In the genomic region with DNA sequence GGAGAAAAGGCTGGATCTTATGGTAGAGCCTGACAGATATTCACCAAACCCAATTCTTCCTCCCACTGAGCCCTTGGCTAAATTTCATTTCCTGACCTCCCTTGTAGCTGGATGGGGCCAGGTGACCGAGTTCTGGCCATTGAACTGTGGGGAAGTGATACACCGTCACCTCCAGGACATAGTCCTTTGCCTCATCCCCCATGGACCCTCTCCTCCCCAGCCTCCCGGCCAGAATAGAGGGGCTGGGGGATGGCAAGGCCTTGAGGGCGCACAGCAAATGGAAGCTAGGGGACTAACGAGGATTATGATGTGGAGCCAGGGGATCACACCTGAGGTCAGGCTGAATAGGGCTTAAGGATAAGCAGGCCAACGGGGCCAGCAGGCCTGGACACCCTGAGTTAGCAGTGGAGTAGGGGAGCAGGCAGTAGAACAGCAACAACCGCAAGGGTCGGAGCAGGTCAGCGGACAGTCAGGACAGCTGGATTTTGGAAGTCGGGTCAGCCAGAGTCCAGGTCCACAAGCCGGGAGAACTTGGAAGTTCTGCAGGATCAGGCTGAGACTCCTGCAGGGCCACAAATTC, we compare ENCODE assay signal across 23 cellular contexts. TPM values are rescaled to one million over a fixed set of nuclear protein-coding genes. Genes with fewer than 3 reads are reported as not detected.
DNase-seq lines count a peak whose midpoint lies in the region; ATAC-seq, FAIRE-seq and TF ChIP-seq lines count a peak whose summit lies in the region.
"Had no signal": no experiment of that assay in that cellular context is flagged by ENCODE, and none has a peak within 500 bp of the region (broad histone marks: within the 10 kb centered on the region; RNA-seq: fewer than 3 reads in every experiment).

No MANE protein-coding gene starts in this region.

- CTCF ChIA-PET in activated CD8-positive, alpha-beta memory T cell treated with anti-CD3 and anti-CD28 coated beads, Interleukin-2, amount 10 ng/mL, durations not matched to agents 7 days and 5 days (lab: Charles Lee): interaction anchor here (0.8 to 1.7 kb wide), 8 partner anchors 11 to 97 kb away, joined by 3 to 15 read pairs (median 4); partner anchors contain the start of gene BATF3
- CTCF ChIA-PET in activated CD4-positive, alpha-beta memory T cell treated with anti-CD3 and anti-CD28 coated beads for 36 hours (lab: Charles Lee): interaction anchor here (1.0 to 1.8 kb wide), 3 partner anchors 16 to 229 kb away, joined by 4 to 5 read pairs (median 4); no protein-coding TSS in a partner anchor
- CTCF ChIA-PET in H1 (lab: Charles Lee; ENCODE audit: partially characterized antibody): interaction anchor here (0.6 to 1.2 kb wide), 6 partner anchors 12 to 314 kb away, joined by 3 to 4 read pairs (median 4); no protein-coding TSS in a partner anchor

- H2BK20ac ChIP-seq in H1 (ENCODE audit: low read length): no peak overlapping the region

- H2BK5ac ChIP-seq in H1 (ENCODE audit: low read depth, low read length) (no peak overlapping the region), mesenchymal stem cell (ENCODE audit: low read depth, low read length, poor library complexity, severe bottlenecking) (no peak overlapping the region)

- H3K79me1 ChIP-seq in H1 (ENCODE audit: low read depth, low read length) (no peaks in the 10 kb centered on the region), mesenchymal stem cell (replicated peaks; ENCODE audit: low read length, poor library complexity, severe bottlenecking) (no peaks in the 10 kb centered on the region)

- no peak overlapping the region for H3K4me3 Mint-ChIP-seq in activated CD8-positive, alpha-beta memory T cell treated with anti-CD3 and anti-CD28 coated beads, Interleukin-2, amount 10 ng/mL, durations not matched to agents 7 days and 5 days
- no peak overlapping the region for H3K4me3 Mint-ChIP-seq in activated CD4-positive, alpha-beta memory T cell treated with anti-CD3 and anti-CD28 coated beads for 36 hours
- H3K4me3 Mint-ChIP-seq in stimulated activated naive B cell treated with anti-CD40 and anti-IgM and Interleukin-4, amounts not matched to agents 10 μg/mL and 1 μg/mL and 100 μg/mL, for 72 hours: no peak overlapping the region
- H3K4me3 Mint-ChIP-seq: CD8-positive, alpha-beta T cell had no signal

- H3K9me3 ChIP-seq in H1 (ENCODE audit: insufficient read depth in 2 of 2, low read depth in 1 of 2, low read length in 1 of 2): no peaks in the 10 kb centered on the region
- no peaks in the 10 kb centered on the region for H3K9me3 ChIP-seq in mesenchymal stem cell (ENCODE audit: control insufficient read depth, low read length)
- H3K9me3 ChIP-seq in WERI-Rb-1 (ENCODE audit: severe bottlenecking): no peaks in the 10 kb centered on the region
- H3K9me3 ChIP-seq: BE2C had no signal

- H3K4me1 ChIP-seq in H1 (replicated peaks in 1 of 4; ENCODE audit: control insufficient read depth in 3 of 4, insufficient read depth in 4 of 4, low read length in 3 of 4) (no peaks in the 10 kb centered on the region; a peak in 2 of 7 replicates), mesenchymal stem cell (ENCODE audit: control insufficient read depth, insufficient read depth, low read depth, low read length) (no peaks in the 10 kb centered on the region)

- intact Hi-C loops in activated CD4-positive, alpha-beta memory T cell treated with anti-CD3 and anti-CD28 coated beads for 36 hours (cut with micrococcal nuclease): no loop called here

- no peak overlapping the region for H4K8ac ChIP-seq in H1 (ENCODE audit: extremely low read depth, insufficient read depth, low read length)
- no peak overlapping the region for H4K8ac ChIP-seq in mesenchymal stem cell (ENCODE audit: low read length)

- peaks cover 79% of the 10 kb centered on the region for H3K4me1 Mint-ChIP-seq in activated CD8-positive, alpha-beta memory T cell treated with anti-CD3 and anti-CD28 coated beads, Interleukin-2, amount 10 ng/mL, durations not matched to agents 7 days and 5 days
- H3K4me1 Mint-ChIP-seq in activated CD4-positive, alpha-beta memory T cell treated with anti-CD3 and anti-CD28 coated beads for 36 hours (ENCODE audit: low read depth): peaks cover 46% of the 10 kb centered on the region
- peaks cover 38 to 75% of the 10 kb centered on the region in 2 donors for H3K4me1 Mint-ChIP-seq in stimulated activated naive B cell treated with anti-CD40 and anti-IgM and Interleukin-4, amounts not matched to agents 10 μg/mL and 1 μg/mL and 100 μg/mL, for 72 hours

- peak overlapping the region; percentile 98 for H3K27ac Mint-ChIP-seq in activated CD8-positive, alpha-beta memory T cell treated with anti-CD3 and anti-CD28 coated beads, Interleukin-2, amount 10 ng/mL, durations not matched to agents 7 days and 5 days
- peak overlapping the region; percentile 89 for H3K27ac Mint-ChIP-seq in activated CD4-positive, alpha-beta memory T cell treated with anti-CD3 and anti-CD28 coated beads for 36 hours
- peak overlapping the region; percentile 69 for H3K27ac Mint-ChIP-seq in stimulated activated naive B cell treated with anti-CD40 and anti-IgM and Interleukin-4, amounts not matched to agents 10 μg/mL and 1 μg/mL and 100 μg/mL, for 72 hours
- H3K27ac Mint-ChIP-seq: CD8-positive, alpha-beta T cell had no signal

- no peak for DNase-seq in activated CD8-positive, alpha-beta memory T cell treated with anti-CD3 and anti-CD28 coated beads, Interleukin-2, amount 10 ng/mL, durations not matched to agents 7 days and 5 days
- no peak for DNase-seq in activated CD8-positive, alpha-beta memory T cell treated with anti-CD3 and anti-CD28 coated beads, Interleukin-2, amount 50 U/mL, for 48 hours
- DNase-seq in activated CD4-positive, alpha-beta memory T cell treated with anti-CD3 and anti-CD28 coated beads for 36 hours: no peak
- DNase-seq in H1 (ENCODE audit: low read depth in 1 of 2, low spot score in 2 of 2) (no peak), mesenchymal stem cell (no peak), WERI-Rb-1 (no peak)
- DNase-seq in stimulated activated naive B cell treated with anti-CD40 and anti-IgM and Interleukin-4, amounts not matched to agents 10 μg/mL and 1 μg/mL and 100 μg/mL, for 72 hours: no peak
- DNase-seq in activated CD4-positive, alpha-beta T cell treated with anti-CD3 and anti-CD28 coated beads, Interleukin-2, amount 50 U/mL, for 4 hours: no peak
- DNase-seq: 8988T, BE2C, DND-41, GF-D8, GM23248, NCI-H1417 treated with DMSO at 0.1 percent for 48 hours, NCI-H1930, NCI-H2171, NCI-H446, NCI-H69, OCI-M1, SHP77 treated with DMSO at 0.1 percent for 48 hours had no signal

- H4K91ac ChIP-seq in H1 (replicated peaks; ENCODE audit: insufficient read length, low read length): no peak overlapping the region
- H4K91ac ChIP-seq in mesenchymal stem cell (ENCODE audit: low read length): no peak overlapping the region

- H3K36me3 Mint-ChIP-seq in activated CD8-positive, alpha-beta memory T cell treated with anti-CD3 and anti-CD28 coated beads, Interleukin-2, amount 10 ng/mL, durations not matched to agents 7 days and 5 days: peaks cover 29% of the 10 kb centered on the region
- H3K36me3 Mint-ChIP-seq in activated CD4-positive, alpha-beta memory T cell treated with anti-CD3 and anti-CD28 coated beads for 36 hours: peaks cover 22% of the 10 kb centered on the region
- H3K36me3 Mint-ChIP-seq in stimulated activated naive B cell treated with anti-CD40 and anti-IgM and Interleukin-4, amounts not matched to agents 10 μg/mL and 1 μg/mL and 100 μg/mL, for 72 hours: peaks cover 12 to 34% of the 10 kb centered on the region in 2 donors
- H3K36me3 Mint-ChIP-seq: CD8-positive, alpha-beta T cell had no signal

- no peak overlapping the region for H3K18ac ChIP-seq in H1 (ENCODE audit: extremely low read depth, low read length)
- no peak overlapping the region for H3K18ac ChIP-seq in mesenchymal stem cell (ENCODE audit: low read depth in 1 of 2, low read length in 2 of 2)

- H3K4me2 ChIP-seq in H1 (ENCODE audit: insufficient read depth in 1 of 2, low read depth in 2 of 2, low read length in 2 of 2): no peak overlapping the region
- H3K4me2 ChIP-seq in mesenchymal stem cell (ENCODE audit: low read length, poor library complexity, severe bottlenecking): no peak overlapping the region

- TF ChIP-seq CTCF in H1 (IDR thresholded peaks at IDR 0.05; ENCODE audit: control extremely low read depth in 1 of 3, insufficient read depth in 1 of 3, low read depth in 1 of 3, low read length in 3 of 3) (no peak), WERI-Rb-1 (IDR thresholded peaks at IDR 0.05; ENCODE audit: low read depth, low read length) (no peak)

- no peak overlapping the region for H4K5ac ChIP-seq in H1 (ENCODE audit: insufficient read length, low read depth, low read length)

- no peaks in the 10 kb centered on the region for H3K36me3 ChIP-seq in H1 (ENCODE audit: control insufficient read depth in 2 of 4, insufficient read depth in 4 of 4, low read length in 3 of 4)
- H3K36me3 ChIP-seq in mesenchymal stem cell (ENCODE audit: control insufficient read depth in 1 of 2, insufficient read depth in 2 of 2, low read depth in 1 of 2, low read length in 2 of 2): no peaks in the 10 kb centered on the region
- no peaks in the 10 kb centered on the region for H3K36me3 ChIP-seq in WERI-Rb-1
- H3K36me3 ChIP-seq: BE2C had no signal

- POLR2A ChIA-PET in activated CD4-positive, alpha-beta memory T cell treated with anti-CD3 and anti-CD28 coated beads for 36 hours (lab: Charles Lee): interaction anchor here (1.5 kb wide), 2 partner anchors 12 to 17 kb away, joined by 3 read pairs; no protein-coding TSS in a partner anchor
- POLR2A ChIA-PET in H1 (lab: Charles Lee; ENCODE audit: partially characterized antibody): interaction anchor here (1.1 to 1.3 kb wide), 3 partner anchors 13 to 302 kb away, joined by 3 read pairs; partner anchors contain the start of gene ATF3

- H3K9me3 Mint-ChIP-seq in activated CD8-positive, alpha-beta memory T cell treated with anti-CD3 and anti-CD28 coated beads, Interleukin-2, amount 10 ng/mL, durations not matched to agents 7 days and 5 days (ENCODE audit: low read depth): no peaks in the 10 kb centered on the region
- H3K9me3 Mint-ChIP-seq in activated CD4-positive, alpha-beta memory T cell treated with anti-CD3 and anti-CD28 coated beads for 36 hours: no peaks in the 10 kb centered on the region
- peaks cover 0 to 3% of the 10 kb centered on the region in 2 donors for H3K9me3 Mint-ChIP-seq in stimulated activated naive B cell treated with anti-CD40 and anti-IgM and Interleukin-4, amounts not matched to agents 10 μg/mL and 1 μg/mL and 100 μg/mL, for 72 hours
- H3K9me3 Mint-ChIP-seq: CD8-positive, alpha-beta T cell had no signal

- H3K27ac ChIP-seq in H1 (ENCODE audit: low read depth, low read length): no peak overlapping the region
- no peak overlapping the region for H3K27ac ChIP-seq in mesenchymal stem cell (ENCODE audit: low read length, poor library complexity, severe bottlenecking)
- H3K27ac ChIP-seq in WERI-Rb-1: no peak overlapping the region
- H3K27ac ChIP-seq: GM23248 had no signal

- H3K23ac ChIP-seq in H1 (ENCODE audit: insufficient read length): no peak overlapping the region
- no peak overlapping the region for H3K23ac ChIP-seq in mesenchymal stem cell (ENCODE audit: low read length in 2 of 2)

- H3K9ac ChIP-seq in H1 (replicated peaks in 1 of 4; ENCODE audit: extremely low read depth in 1 of 4, low read depth in 3 of 4, low read length in 3 of 4) (no peak overlapping the region), mesenchymal stem cell (ENCODE audit: low read length) (no peak overlapping the region)
- H3K9ac ChIP-seq: GM23248 had no signal

- no peak overlapping the region for H2AFZ ChIP-seq in H1 (ENCODE audit: low read length)
- no peak overlapping the region for H2AFZ ChIP-seq in mesenchymal stem cell (ENCODE audit: low read depth, low read length)
- H2AFZ ChIP-seq: GM23248 had no signal

- no peak overlapping the region for H3K14ac ChIP-seq in H1 (ENCODE audit: insufficient read length)
- H3K14ac ChIP-seq in mesenchymal stem cell (ENCODE audit: low read length in 2 of 2): no peak overlapping the region

- H2BK15ac ChIP-seq in H1 (ENCODE audit: low read length) (peak overlapping the region; percentile 66; the same call in 1 of the 2 replicates), mesenchymal stem cell (ENCODE audit: low read depth, poor library complexity, severe bottlenecking) (no peak overlapping the region)

- peaks cover 0 to 1% of the 10 kb centered on the region in 2 experiments for H4K20me1 ChIP-seq in H1 (replicated peaks in 1 of 2; ENCODE audit: control insufficient read depth in 1 of 2, insufficient read depth in 2 of 2, low read length in 2 of 2)

- no peak overlapping the region for H2BK12ac ChIP-seq in H1 (ENCODE audit: low read depth, low read length)
- no peak overlapping the region for H2BK12ac ChIP-seq in mesenchymal stem cell (ENCODE audit: low read length in 2 of 2)

- H2BK120ac ChIP-seq in H1 (replicated peaks; ENCODE audit: low read depth, low read length): no peak overlapping the region
- H2BK120ac ChIP-seq in mesenchymal stem cell (ENCODE audit: low read depth, low read length): no peak overlapping the region

- peaks cover 2% of the 10 kb centered on the region; the same call in 1 of the 2 replicates for H3K23me2 ChIP-seq in H1 (ENCODE audit: low read depth, low read length)

- no peak overlapping the region for H3K56ac ChIP-seq in H1 (replicated peaks; ENCODE audit: insufficient read length, low read depth, low read length)

- no peak for TF ChIP-seq RAD21 in H1 (IDR thresholded peaks at IDR 0.05 in 1 of 2, conservative IDR thresholded peaks at IDR 0.05 in 1 of 2; ENCODE audit: low read depth in 2 of 2, low read length in 2 of 2)

- H3K27me3 ChIP-seq in H1 (replicated peaks in 1 of 4; ENCODE audit: control insufficient read depth in 3 of 4, extremely low read depth in 1 of 4, insufficient read depth in 3 of 4, low read length in 3 of 4) (peaks cover 0 to 2% (median 0%) of the 10 kb centered on the region in 4 experiments; a peak in 1 of 7 replicates), mesenchymal stem cell (ENCODE audit: control insufficient read depth in 1 of 2, insufficient read depth in 1 of 2, low read length in 2 of 2) (peaks cover 7 to 12% of the 10 kb centered on the region in 2 experiments), WERI-Rb-1 (ENCODE audit: insufficient read depth, low read depth, severe bottlenecking) (no peaks in the 10 kb centered on the region)
- H3K27me3 ChIP-seq: BE2C had no signal

- H3K4ac ChIP-seq in H1 (replicated peaks; ENCODE audit: insufficient read length, low read depth, low read length) (no peak overlapping the region), mesenchymal stem cell (ENCODE audit: low read depth in 1 of 2, low read length in 2 of 2) (no peak overlapping the region)

- TF ChIP-seq POLR2A in H1 (IDR thresholded peaks at IDR 0.05; ENCODE audit: control extremely low read depth in 1 of 2, low read depth in 2 of 2, low read length in 2 of 2): no peak

- no peaks in the 10 kb centered on the region for H3K79me2 ChIP-seq in H1 (ENCODE audit: control insufficient read depth in 1 of 2, insufficient read depth in 2 of 2, low read length in 2 of 2)

- H2AK5ac ChIP-seq in H1 (ENCODE audit: low read depth, low read length) (no peak overlapping the region), mesenchymal stem cell (ENCODE audit: low read length, severe bottlenecking) (no peak overlapping the region)

- TF ChIP-seq EP300 in H1 (IDR thresholded peaks at IDR 0.05; ENCODE audit: borderline replicate concordance in 1 of 2, low read depth in 2 of 2, low read length in 2 of 2): no peak

- WGBS in H1 (ENCODE audit: extremely low coverage in 1 of 2, insufficient coverage in 1 of 2, insufficient read length in 1 of 2, insufficient replicate concordance in 2 of 2, low coverage in 1 of 2, low lambda C conversion rate in 2 of 2, missing lambda C conversion rate in 1 of 2), 2 experiments: 86% methylated on average over 11 of the region's 11 CpGs; no CpG with 5 or more reads in 1 of the 2 experiments
- 98% methylated on average over 10 of the region's 11 CpGs for WGBS in mesenchymal stem cell

- ATAC-seq in activated CD8-positive, alpha-beta memory T cell treated with anti-CD3 and anti-CD28 coated beads, Interleukin-2, amount 10 ng/mL, durations not matched to agents 7 days and 5 days: no peak
- no peak for ATAC-seq in stimulated activated naive B cell treated with anti-CD40 and anti-IgM and Interleukin-4, amounts not matched to agents 10 μg/mL and 1 μg/mL and 100 μg/mL, for 72 hours (replicated peaks)
- ATAC-seq: CD8-positive, alpha-beta T cell; SK-N-SH treated with all-trans-retinoic acid at 6 μM for 48 hours had no signal

- H3K27me3 Mint-ChIP-seq in activated CD8-positive, alpha-beta memory T cell treated with anti-CD3 and anti-CD28 coated beads, Interleukin-2, amount 10 ng/mL, durations not matched to agents 7 days and 5 days: no peaks in the 10 kb centered on the region
- H3K27me3 Mint-ChIP-seq in activated CD4-positive, alpha-beta memory T cell treated with anti-CD3 and anti-CD28 coated beads for 36 hours: peaks cover 2% of the 10 kb centered on the region
- peaks cover 0 to 24% of the 10 kb centered on the region in 2 donors for H3K27me3 Mint-ChIP-seq in stimulated activated naive B cell treated with anti-CD40 and anti-IgM and Interleukin-4, amounts not matched to agents 10 μg/mL and 1 μg/mL and 100 μg/mL, for 72 hours

- FAIRE-seq in H1 (lab: Jason Lieb, UNC): no peak
- FAIRE-seq: D721Med had no signal

- H3K4me3 ChIP-seq in H1 (ENCODE audit: extremely low read depth in 1 of 4, insufficient read depth in 2 of 4, low read depth in 3 of 4, low read length in 4 of 4) (no peak overlapping the region), mesenchymal stem cell (ENCODE audit: insufficient read depth in 1 of 2, low read depth in 1 of 2, low read length in 2 of 2) (no peak overlapping the region), WERI-Rb-1 (ENCODE audit: low read depth, low read length) (no peak overlapping the region)
- H3K4me3 ChIP-seq: GM23248 had no signal

RNA-seq across cellular contexts. Expression of gene BATF3, which starts 15.0 kb away (rescaled TPM):
- 100 to 1,000 TPM; 109 to 130 TPM for total RNA-seq in activated CD8-positive, alpha-beta memory T cell treated with anti-CD3 and anti-CD28 coated beads, Interleukin-2, amount 10 ng/mL, durations not matched to agents 7 days and 5 days
- 100 to 1,000 TPM; 314 to 320 TPM for total RNA-seq in activated CD4-positive, alpha-beta memory T cell treated with anti-CD3 and anti-CD28 coated beads for 36 hours
- total RNA-seq in H1 (2021; fragmentation: NEBNext Ultra II Directional; extraction: Animal tissue kit (Norgen Biotek cat#: 25700)): 6.3 and 7.3 TPM in 2 replicates
- polyA plus RNA-seq in H1 (2011; rRNA removed): 6.3 and 6.6 TPM in 2 replicates
- 3.3 TPM for polyA plus RNA-seq in H1 (2011; cell fraction: cytosol; rRNA removed)
- polyA plus RNA-seq in H1 (2011; cell fraction: nucleus; rRNA removed): 2.7 TPM
- polyA plus RNA-seq in H1 (2012, experiment 1 of 2): 0.98 to 5.7 TPM (median 3.4 TPM) in 4 replicates
- 5.9 TPM for polyA plus RNA-seq in H1 (2012, experiment 2 of 2)
- 6.0 TPM for polyA plus RNA-seq in H1 (2013, experiment 1 of 2)
- polyA plus RNA-seq in H1 (2013, experiment 2 of 2): 6.4 TPM
- 0.56 and 0.98 TPM in 2 replicates for polyA minus RNA-seq in H1 (2011; rRNA and poly(A)+ RNA removed)
- polyA minus RNA-seq in H1 (2011; cell fraction: cytosol; rRNA and poly(A)+ RNA removed): not detected
- polyA minus RNA-seq in H1 (2011; cell fraction: nucleus; rRNA and poly(A)+ RNA removed): 2.1 TPM
- polyA plus RNA-seq in mesenchymal stem cell (2013, experiment 1 of 2): 7.8 TPM
- polyA plus RNA-seq in mesenchymal stem cell (2013, experiment 2 of 2): 8.1 TPM
- total RNA-seq: CD8-positive, alpha-beta T cell had no signal

Comparison
In these comparisons a context has a peak if more than half of its experiments do, and no peak if none do; other contexts are left out.
1. RNA of gene BATF3, which starts 15.0 kb away (total RNA-seq): 314 to 320 TPM in activated CD4-positive, alpha-beta memory T cell treated with anti-CD3 and anti-CD28 coated beads for 36 hours and 109 to 130 TPM in activated CD8-positive, alpha-beta memory T cell treated with anti-CD3 and anti-CD28 coated beads, Interleukin-2, amount 10 ng/mL, durations not matched to agents 7 days and 5 days; 6.3 to 7.3 TPM in H1; every median in the first group is over 10 times any median in the second.
2. Peak in every context shown above with its lines, with median percentiles within 50 percentile points of each other: H3K27ac Mint-ChIP-seq.